18 cellular contexts compared by ENCODE assay signal in the genomic region with DNA sequence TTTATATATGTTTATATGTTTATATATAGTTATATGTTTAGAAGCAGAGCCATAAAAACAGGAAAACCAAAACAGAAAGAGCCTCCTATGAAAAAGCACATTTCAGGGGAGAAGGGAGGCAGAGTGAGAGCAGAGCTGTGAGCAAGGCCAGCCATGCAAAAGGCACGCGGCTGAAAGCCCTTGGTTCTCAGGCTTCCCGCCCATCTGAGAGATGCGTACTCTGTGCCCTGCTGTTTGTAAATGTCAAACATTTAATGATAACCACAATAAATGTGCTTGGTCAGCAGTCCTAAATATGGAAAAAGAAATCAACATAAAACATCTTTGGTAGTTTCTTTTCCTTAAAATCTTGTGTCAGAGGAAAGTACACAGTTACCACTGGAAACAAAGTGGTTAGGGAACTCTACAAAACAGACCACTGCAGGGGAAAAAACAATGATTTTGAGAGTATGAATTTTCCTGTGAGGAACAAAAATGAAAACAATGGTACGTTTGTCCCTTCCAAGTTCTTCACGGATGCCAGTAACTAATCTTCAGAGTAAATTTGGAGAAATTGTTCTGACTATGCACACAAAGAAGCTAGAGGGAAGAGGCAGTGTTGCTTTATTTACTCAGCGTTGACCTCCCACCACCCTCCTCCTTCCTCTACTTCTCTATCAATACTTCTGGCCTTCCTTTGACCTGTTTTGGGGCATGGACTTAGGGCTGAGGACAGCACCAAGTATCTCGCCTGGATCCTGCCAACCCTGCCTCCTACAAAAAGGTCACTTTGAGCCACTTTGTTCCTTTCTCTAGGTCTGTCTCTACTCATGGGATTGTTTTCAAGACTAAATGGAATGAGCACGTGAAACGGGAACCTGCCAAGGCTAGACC.
"Had no signal": no experiment of that assay in that cellular context is flagged by ENCODE, and none has a peak within 500 bp of the region (broad histone marks: within the 10 kb centered on the region; RNA-seq: fewer than 3 reads in every experiment).

No MANE protein-coding gene starts in this region.

- H3K9me3 ChIP-seq: ovary, spleen, thoracic aorta, upper lobe of right lung had no signal

- H3K36me3 Mint-ChIP-seq: brain; natural killer cell; stimulated activated memory B cell treated with anti-CD40 and anti-IgM and Interleukin-4, amounts not matched to agents 10 μg/mL and 1 μg/mL and 100 μg/mL, for 72 hours; T-cell had no signal

- H3K4me1 ChIP-seq: spleen, upper lobe of right lung had no signal

- H3K27me3 ChIP-seq: ovary, spleen, upper lobe of right lung had no signal

- H3K9me3 Mint-ChIP-seq: activated CD4-positive, alpha-beta T cell treated with anti-CD3 and anti-CD28 coated beads, Interleukin-2, amount 10 ng/mL, durations not matched to agents 24 days and 14 days had no signal

- H3K27me3 Mint-ChIP-seq: activated B cell treated with CpG ODN at 0.5 μM for 24 hours; activated CD4-positive, alpha-beta T cell treated with anti-CD3 and anti-CD28 coated beads, Interleukin-2, amount 10 ng/mL, durations not matched to agents 24 days and 14 days; activated T-cell treated with anti-CD3 and anti-CD28 coated beads, Interleukin-2, amount 50 U/mL, for 24 hours; stimulated activated memory B cell treated with anti-CD40 and anti-IgM and Interleukin-4, amounts not matched to agents 10 μg/mL and 1 μg/mL and 100 μg/mL, for 72 hours had no signal

- H3K27ac ChIP-seq: epithelial cell of prostate, ovary, thoracic aorta, upper lobe of right lung had no signal

- H3K4me3 Mint-ChIP-seq: activated B cell treated with CpG ODN at 0.5 μM for 24 hours; activated CD4-positive, alpha-beta T cell treated with anti-CD3 and anti-CD28 coated beads, Interleukin-2, amount 10 ng/mL, durations not matched to agents 24 days and 14 days; activated CD8-positive, alpha-beta T cell treated with anti-CD3 and anti-CD28 coated beads, Interleukin-2, amount 10 ng/mL, durations not matched to agents 7 days and 5 days; activated T-cell treated with anti-CD3 and anti-CD28 coated beads, Interleukin-2, amount 50 U/mL, for 24 hours; brain; natural killer cell; stimulated activated memory B cell treated with anti-CD40 and anti-IgM and Interleukin-4, amounts not matched to agents 10 μg/mL and 1 μg/mL and 100 μg/mL, for 72 hours; T-cell had no signal

- H3K36me3 ChIP-seq: ovary, spleen, thoracic aorta, upper lobe of right lung had no signal

- H3K4me1 Mint-ChIP-seq: activated B cell treated with CpG ODN at 0.5 μM for 24 hours; activated CD4-positive, alpha-beta T cell treated with anti-CD3 and anti-CD28 coated beads, Interleukin-2, amount 10 ng/mL, durations not matched to agents 24 days and 14 days; natural killer cell; stimulated activated memory B cell treated with anti-CD40 and anti-IgM and Interleukin-4, amounts not matched to agents 10 μg/mL and 1 μg/mL and 100 μg/mL, for 72 hours; T-cell had no signal

- H3K4me3 ChIP-seq: dorsolateral prefrontal cortex, ovary, spleen, thoracic aorta, upper lobe of right lung had no signal

- DNase-seq: activated B cell treated with CpG ODN at 0.5 μM for 24 hours; activated CD4-positive, alpha-beta T cell treated with anti-CD3 and anti-CD28 coated beads, Interleukin-2, amount 10 ng/mL, durations not matched to agents 24 days and 14 days; activated CD8-positive, alpha-beta T cell treated with anti-CD3 and anti-CD28 coated beads, Interleukin-2, amount 10 ng/mL, durations not matched to agents 7 days and 5 days; activated naive CD4-positive, alpha-beta T cell treated with Interleukin-2 at 50 U/mL for 16 hours; activated T-cell treated with anti-CD3 and anti-CD28 coated beads, Interleukin-2, amount 50 U/mL, for 24 hours; caudate nucleus; dorsolateral prefrontal cortex; natural killer cell; ovary; spleen; stimulated activated CD4-positive, alpha-beta T cell treated with anti-CD3 and anti-CD28 coated beads, Interleukin-4, amount 100 ng/mL, for 4 hours; T-cell; upper lobe of right lung had no signal

- H3K27ac Mint-ChIP-seq: activated B cell treated with CpG ODN at 0.5 μM for 24 hours; activated CD4-positive, alpha-beta T cell treated with anti-CD3 and anti-CD28 coated beads, Interleukin-2, amount 10 ng/mL, durations not matched to agents 24 days and 14 days; activated CD8-positive, alpha-beta T cell treated with anti-CD3 and anti-CD28 coated beads, Interleukin-2, amount 10 ng/mL, durations not matched to agents 7 days and 5 days; activated T-cell treated with anti-CD3 and anti-CD28 coated beads, Interleukin-2, amount 50 U/mL, for 24 hours; activated T-helper 2 cell treated with anti-CD3 and anti-CD28 coated beads, Interferon-gamma antibody, Interleukin-2, Interleukin-4, amounts not matched to agents 10 μg/mL and 5 μg/mL and 100 μg/mL, durations not matched to agents 14 hours and 24 hours and 36 hours; natural killer cell; stimulated activated memory B cell treated with anti-CD40 and anti-IgM and Interleukin-4, amounts not matched to agents 10 μg/mL and 1 μg/mL and 100 μg/mL, for 72 hours; T-cell had no signal
